12 cellular contexts compared by ENCODE assay signal in the genomic region with DNA sequence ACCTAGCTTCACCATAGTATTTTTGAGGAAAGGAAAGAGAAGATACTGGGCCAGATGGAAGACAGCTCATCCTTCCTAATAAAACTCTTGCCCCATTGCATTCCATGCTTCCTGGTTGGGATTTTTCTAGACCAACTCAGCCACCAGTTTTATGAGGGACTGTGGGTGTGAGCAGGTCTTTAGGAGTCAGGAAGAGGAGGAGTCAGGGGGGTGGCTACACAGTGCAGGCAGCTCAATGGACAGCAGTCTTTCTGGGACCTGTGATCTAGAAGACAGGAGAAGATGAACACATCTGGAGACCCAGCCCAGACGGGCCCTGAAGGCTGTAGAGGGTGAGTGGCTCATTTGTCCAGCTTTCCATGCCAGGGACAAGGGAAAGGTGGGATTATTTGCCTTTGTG. TPM values are rescaled to one million over a fixed set of nuclear protein-coding genes. Genes with fewer than 3 reads are reported as not detected.
DNase-seq lines count a peak whose midpoint lies in the region; ATAC-seq, FAIRE-seq and TF ChIP-seq lines count a peak whose summit lies in the region.
"Had no signal": no experiment of that assay in that cellular context is flagged by ENCODE, and none has a peak within 500 bp of the region (broad histone marks: within the 10 kb centered on the region; RNA-seq: fewer than 3 reads in every experiment).

A gene with protein sequence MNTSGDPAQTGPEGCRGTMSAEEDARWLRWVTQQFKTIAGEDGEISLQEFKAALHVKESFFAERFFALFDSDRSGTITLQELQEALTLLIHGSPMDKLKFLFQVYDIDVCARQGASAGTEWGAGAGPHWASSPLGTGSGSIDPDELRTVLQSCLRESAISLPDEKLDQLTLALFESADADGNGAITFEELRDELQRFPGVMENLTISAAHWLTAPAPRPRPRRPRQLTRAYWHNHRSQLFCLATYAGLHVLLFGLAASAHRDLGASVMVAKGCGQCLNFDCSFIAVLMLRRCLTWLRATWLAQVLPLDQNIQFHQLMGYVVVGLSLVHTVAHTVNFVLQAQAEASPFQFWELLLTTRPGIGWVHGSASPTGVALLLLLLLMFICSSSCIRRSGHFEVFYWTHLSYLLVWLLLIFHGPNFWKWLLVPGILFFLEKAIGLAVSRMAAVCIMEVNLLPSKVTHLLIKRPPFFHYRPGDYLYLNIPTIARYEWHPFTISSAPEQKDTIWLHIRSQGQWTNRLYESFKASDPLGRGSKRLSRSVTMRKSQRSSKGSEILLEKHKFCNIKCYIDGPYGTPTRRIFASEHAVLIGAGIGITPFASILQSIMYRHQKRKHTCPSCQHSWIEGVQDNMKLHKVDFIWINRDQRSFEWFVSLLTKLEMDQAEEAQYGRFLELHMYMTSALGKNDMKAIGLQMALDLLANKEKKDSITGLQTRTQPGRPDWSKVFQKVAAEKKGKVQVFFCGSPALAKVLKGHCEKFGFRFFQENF (plus strand): TSS at position 242 of the 400 bp plus-strand sequence. CDS start 41 bp downstream, at position 283.

- in situ Hi-C loops in HepG2 (cut with HindIII; ENCODE audit: extremely low pct_ligation_motif_present, low pct_unique_long_range_greater_than_20kb) = no loop called here

- no peak within 1 kb of the TSS for H2AFZ ChIP-seq in PC-3 (ENCODE audit: low read length)
- no peak within 1 kb of the TSS for H2AFZ ChIP-seq in HepG2 (ENCODE audit: low read length)

- no peak within 1 kb of the TSS for H3K27ac Mint-ChIP-seq in naive thymus-derived CD8-positive, alpha-beta T cell

- FAIRE-seq in HepG2 (lab: Jason Lieb, UNC) = no peak

- TF ChIP-seq POLR2A in spleen (IDR thresholded peaks at IDR 0.05) (no peak), HepG2 (IDR thresholded peaks at IDR 0.05; ENCODE audit: insufficient read depth in 1 of 2, low read depth in 2 of 2, low read length in 2 of 2) (no peak), esophagus squamous epithelium (IDR thresholded peaks at IDR 0.05) (no peak)

- H3K4me1 Mint-ChIP-seq in naive thymus-derived CD8-positive, alpha-beta T cell = no peaks in the 10 kb centered on the region

- peaks cover 0 to 8% (median 4%) of the 10 kb centered on the region in 3 donors for H3K36me3 Mint-ChIP-seq in naive thymus-derived CD8-positive, alpha-beta T cell

- H3K4me1 ChIP-seq in PC-3 (ENCODE audit: insufficient read depth, low read length) (peaks cover 8% of the 10 kb centered on the region; the same call in 1 of the 2 replicates), spleen (peaks cover 0 to 9% (median 0%) of the 10 kb centered on the region in 6 donors), HepG2 (ENCODE audit: insufficient read depth, low read length) (peaks cover 41% of the 10 kb centered on the region), esophagus squamous epithelium (no peaks in the 10 kb centered on the region)
- H3K4me1 ChIP-seq: ascending aorta had no signal

- no peak for TF ChIP-seq CTCF in PC-3 (conservative IDR thresholded peaks at IDR 0.05; ENCODE audit: low read depth, low read length)
- no peak for TF ChIP-seq CTCF in spleen (IDR thresholded peaks at IDR 0.05 in 8 of 11, conservative IDR thresholded peaks at IDR 0.05 in 3 of 11)
- no peak for TF ChIP-seq CTCF in HepG2 (CRISPR knock-in tag; IDR thresholded peaks at IDR 0.05)
- TF ChIP-seq CTCF in esophagus squamous epithelium (IDR thresholded peaks at IDR 0.05) = no peak

- no peaks in the 10 kb centered on the region for H3K27me3 ChIP-seq in PC-3 (ENCODE audit: low read length)
- H3K27me3 ChIP-seq in spleen (replicated peaks in 1 of 7) = peaks cover 0 to 7% (median 0%) of the 10 kb centered on the region in 7 donors
- peaks cover 0 to 3% of the 10 kb centered on the region in 2 experiments; a peak in 1 of 5 replicates for H3K27me3 ChIP-seq in HepG2 (ENCODE audit: control insufficient read depth in 1 of 2, insufficient read depth in 2 of 2, low read length in 2 of 2)
- peaks cover 0 to 17% (median 0%) of the 10 kb centered on the region in 4 donors for H3K27me3 ChIP-seq in esophagus squamous epithelium
- H3K27me3 ChIP-seq: ascending aorta had no signal

- peak; percentile 62 for ATAC-seq in PC-3
- ATAC-seq in naive thymus-derived CD8-positive, alpha-beta T cell = no peak
- no peak for ATAC-seq in HepG2

- H3K9me3 ChIP-seq in PC-3 (ENCODE audit: low read length) (no peaks in the 10 kb centered on the region), spleen (peaks cover 0 to 14% (median 9%) of the 10 kb centered on the region in 8 donors), HepG2 (ENCODE audit: low read length) (no peaks in the 10 kb centered on the region), esophagus squamous epithelium (peaks cover 0 to 5% (median 0%) of the 10 kb centered on the region in 3 donors)
- H3K9me3 ChIP-seq: ascending aorta had no signal

- H3K9ac ChIP-seq in PC-3 (ENCODE audit: low read length) (no peak within 1 kb of the TSS), HepG2 (ENCODE audit: insufficient read depth, low read depth, low read length) (no peak within 1 kb of the TSS)

- BruUV-seq in PC-3 (replicated peaks; lab: Mats Ljungman, UMichigan) (no TSS peak), HepG2 (replicated peaks; lab: Mats Ljungman, UMichigan) (no TSS peak)

- no peaks in the 10 kb centered on the region for H3K36me3 ChIP-seq in PC-3 (ENCODE audit: low read depth, low read length)
- H3K36me3 ChIP-seq in spleen = no peaks in the 10 kb centered on the region
- H3K36me3 ChIP-seq in HepG2 (replicated peaks in 1 of 2; ENCODE audit: control insufficient read depth in 1 of 2, insufficient read depth in 2 of 2, low read length in 2 of 2) = no peaks in the 10 kb centered on the region
- H3K36me3 ChIP-seq in esophagus squamous epithelium = no peaks in the 10 kb centered on the region
- H3K36me3 ChIP-seq: ascending aorta had no signal

- POLR2A ChIA-PET in PC-3 (lab: Charles Lee; ENCODE audit: unreplicated experiment) (no interaction called here), HepG2 (lab: Yijun Ruan, JAX) (no interaction called here)
- POLR2A ChIA-PET in naive thymus-derived CD8-positive, alpha-beta T cell (lab: Charles Lee) = no interaction called here

- peaks cover 0 to 22% (median 17%) of the 10 kb centered on the region in 9 donors for H3K9me3 Mint-ChIP-seq in naive thymus-derived CD8-positive, alpha-beta T cell

- no peaks in the 10 kb centered on the region for H3K9me2 ChIP-seq in PC-3 (replicated peaks; ENCODE audit: low read length)

- H3F3A ChIP-seq in PC-3 (ENCODE audit: low read length, unreplicated experiment) = no peaks in the 10 kb centered on the region

- H3K4me2 ChIP-seq in PC-3 (ENCODE audit: low read length) (no peak within 1 kb of the TSS), HepG2 (ENCODE audit: low read depth, low read length) (no peak within 1 kb of the TSS)

- H3K27me3 Mint-ChIP-seq in naive thymus-derived CD8-positive, alpha-beta T cell = peaks cover 6 to 11% (median 9%) of the 10 kb centered on the region in 5 donors

- 44 to 74% (median 61%) methylated on average over 1 of the region's 1 CpG for whole genome bisulfite sequencing in spleen, 5 donors
- WGBS in HepG2 (ENCODE audit: low lambda C conversion rate) = 0% methylated on average over 1 of the region's 1 CpG
- 83% methylated on average over 1 of the region's 1 CpG; no CpG with 5 or more reads in 1 of the 2 donors for WGBS in esophagus squamous epithelium, 2 donors

- intact Hi-C loops in PC-3 (cut with micrococcal nuclease) = no loop called here
- intact Hi-C loops in spleen (cut with DNase I; ENCODE audit: low total_unique reads) = no loop called here
- intact Hi-C loops in HepG2 (cut with micrococcal nuclease; ENCODE audit: unreplicated experiment) = no loop called here
- intact Hi-C loops in esophagus squamous epithelium (cut with DNase I) = no loop called here

- no peak for TF ChIP-seq RAD21 in HepG2 (CRISPR knock-in tag; IDR thresholded peaks at IDR 0.05)

- H3K79me2 ChIP-seq in PC-3 (ENCODE audit: low read length) (no peaks in the 10 kb centered on the region), HepG2 (ENCODE audit: insufficient read depth, low read length) (no peaks in the 10 kb centered on the region)

- no peak within 1 kb of the TSS for H3K4me3 ChIP-seq in PC-3 (ENCODE audit: low read length)
- peak within 1 kb of the TSS in 7 of 8 donors; percentile 6 to 50 (median 16) for H3K4me3 ChIP-seq in spleen
- no peak within 1 kb of the TSS for H3K4me3 ChIP-seq in HepG2 (replicated peaks in 1 of 3; ENCODE audit: insufficient read depth in 1 of 3, low read depth in 2 of 3, low read length in 3 of 3)
- H3K4me3 ChIP-seq in esophagus squamous epithelium = no peak within 1 kb of the TSS
- H3K4me3 ChIP-seq: ascending aorta had no signal

- DNase-seq in HCEC 1CT (peak; percentile 56), PC-3 (peak; percentile 67), fibroblast of peridontal ligament (ENCODE audit: extremely low read depth) (peak; percentile 8), spleen (no peak), HepG2 (ENCODE audit: low spot score) (no peak), esophagus squamous epithelium (lab: John Stamatoyannopoulos, UW) (no peak)
- no peak for DNase-seq in naive thymus-derived CD8-positive, alpha-beta T cell
- DNase-seq: activated CD4-positive, alpha-beta T cell treated with anti-CD3 and anti-CD28 coated beads, Interleukin-2, amount 50 U/mL, for 1 hour; COR-L47; NCI-H1436; NCI-H510A had no signal

- H3K4me3 Mint-ChIP-seq in naive thymus-derived CD8-positive, alpha-beta T cell = no peak within 1 kb of the TSS

- TF ChIP-seq EP300 in HepG2 (IDR thresholded peaks at IDR 0.05; ENCODE audit: low read depth in 2 of 2, low read length in 2 of 2) (no peak), HepG2 (CRISPR knock-in tag; IDR thresholded peaks at IDR 0.05; ENCODE audit: borderline replicate concordance) (no peak)

- H4K20me1 ChIP-seq in PC-3 (ENCODE audit: low read length) = no peaks in the 10 kb centered on the region
- H4K20me1 ChIP-seq in HepG2 (ENCODE audit: insufficient read depth, low read length) = no peaks in the 10 kb centered on the region

- CTCF ChIA-PET in PC-3 (lab: Charles Lee) (no interaction called here), HepG2 (lab: Yijun Ruan, JAX; ENCODE audit: low intra/inter-chr PET ratio, low total read pairs) (no interaction called here)

- H3K27ac ChIP-seq in PC-3 (ENCODE audit: low read length) = no peak within 1 kb of the TSS
- H3K27ac ChIP-seq in spleen = no peak within 1 kb of the TSS
- no peak within 1 kb of the TSS for H3K27ac ChIP-seq in HepG2 (ENCODE audit: extremely low read length, insufficient read depth, low read length)
- no peak within 1 kb of the TSS for H3K27ac ChIP-seq in esophagus squamous epithelium
- H3K27ac ChIP-seq: ascending aorta had no signal

RNA-seq across cellular contexts. Expression of the gene that starts here (rescaled TPM):
- 237 and 339 TPM in 2 replicates for total RNA-seq in PC-3 (2014; rRNA removed)
- total RNA-seq in spleen = 10 to 100 TPM; 12.5 to 29.2 (median 17.3) TPM
- polyA plus RNA-seq in spleen = 1 to 10 TPM in 2 of 3 donors, under 1 TPM in 1; 0.36 to 8.6 (median 6.7) TPM
- under 1 TPM; 0.05 TPM for total RNA-seq in naive thymus-derived CD8-positive, alpha-beta T cell
- not detected for polyA plus RNA-seq in naive thymus-derived CD8-positive, alpha-beta T cell
- not detected in 2 replicates for total RNA-seq in HepG2 (2016; rRNA removed; fragmentation: Illumina TruSeq; extraction: Trizol)
- not detected in 2 replicates for total RNA-seq in HepG2 (2016; cell fraction: cytosol; rRNA removed; fragmentation: Illumina TruSeq; extraction: Trizol; ENCODE audit: low read depth)
- total RNA-seq in HepG2 (2016; cell fraction: insoluble cytoplasmic fraction; rRNA removed; fragmentation: Illumina TruSeq; extraction: Trizol) = not detected in 2 replicates
- not detected in 2 replicates for total RNA-seq in HepG2 (2016; cell fraction: membrane; rRNA removed; fragmentation: Illumina TruSeq; extraction: Trizol)
- not detected in 2 replicates for total RNA-seq in HepG2 (2016; cell fraction: nucleus; rRNA removed; fragmentation: Illumina TruSeq; extraction: Trizol)
- not detected in 2 replicates for polyA plus RNA-seq in HepG2 (2011; rRNA removed)
- not detected in 2 replicates for polyA plus RNA-seq in HepG2 (2011; cell fraction: cytosol; rRNA removed)
- not detected in 2 replicates for polyA plus RNA-seq in HepG2 (2011; cell fraction: nucleus; rRNA removed)
- polyA plus RNA-seq in HepG2 (2012) = not detected in 2 replicates
- polyA plus RNA-seq in HepG2 (2016; cell fraction: cytosol; fragmentation: Illumina TruSeq; extraction: Trizol; ENCODE audit: low read depth) = not detected in 2 replicates
- polyA plus RNA-seq in HepG2 (2016; cell fraction: insoluble cytoplasmic fraction; fragmentation: Illumina TruSeq; extraction: Trizol; ENCODE audit: low read depth) = not detected in 2 replicates
- not detected in 2 replicates for polyA plus RNA-seq in HepG2 (2016; cell fraction: membrane; fragmentation: Illumina TruSeq; extraction: Trizol; ENCODE audit: low read depth)
- not detected in 2 replicates for polyA plus RNA-seq in HepG2 (2016; cell fraction: nucleus; fragmentation: Illumina TruSeq; extraction: Trizol; ENCODE audit: insufficient read depth, low read depth)
- polyA minus RNA-seq in HepG2 (2011; rRNA and poly(A)+ RNA removed; ENCODE audit: low replicate concordance) = 2.3 TPM in 1 of 2 replicates, not detected in the other
- not detected in 2 replicates for polyA minus RNA-seq in HepG2 (2011; cell fraction: cytosol; rRNA and poly(A)+ RNA removed)
- polyA minus RNA-seq in HepG2 (2011; cell fraction: nucleus; rRNA and poly(A)+ RNA removed) = not detected in 2 replicates
- total RNA-seq in esophagus squamous epithelium = 1 to 10 TPM in 1 of 4 donors, under 1 TPM in 3; 0.19 to 1.5 (median 0.46) TPM

Comparison
In these comparisons a context has a peak if more than half of its experiments do, and no peak if none do; other contexts are left out.
1. DNase-seq: peak in HCEC 1CT (single experiment), PC-3 (single experiment) and fibroblast of peridontal ligament (single experiment); none in spleen (single experiment), naive thymus-derived CD8-positive, alpha-beta T cell (0 of 10), HepG2 (single experiment) and esophagus squamous epithelium (single experiment).
2. H3K4me3 ChIP-seq: peak in spleen (7 of 8); none in PC-3 (single experiment), HepG2 (0 of 3) and esophagus squamous epithelium (0 of 4).